22 cellular contexts compared by ENCODE assay signal in genomic region chr3:66198437-66199088, GRCh38. TPM values are rescaled to one million over a fixed set of nuclear protein-coding genes. Genes with fewer than 3 reads are reported as not detected.
DNase-seq lines count a peak whose midpoint lies in the region; ATAC-seq and TF ChIP-seq lines count a peak whose summit lies in the region.
"Had no signal": no experiment of that assay in that cellular context is flagged by ENCODE, and none has a peak within 500 bp of the region (broad histone marks: within the 10 kb centered on the region; RNA-seq: fewer than 3 reads in every experiment).

No MANE protein-coding gene starts in this region.

- no peak for TF ChIP-seq CTCF in HEK293 (tag by site-specific recombination; IDR thresholded peaks at IDR 0.05)

- ATAC-seq in central memory CD8-positive, alpha-beta T cell (replicated peaks; ENCODE audit: extremely low read depth, poor library complexity, severe bottlenecking), result peak; percentile 19
- peak; percentile 18 for ATAC-seq in naive thymus-derived CD4-positive, alpha-beta T cell
- peak; percentile 14 for ATAC-seq in stimulated activated naive B cell treated with anti-CD40 and anti-IgM and Interleukin-4, amounts not matched to agents 10 μg/mL and 1 μg/mL and 100 μg/mL, for 72 hours (replicated peaks)
- no peak for ATAC-seq in HG02678 (IDR thresholded peaks at IDR 0.05; ENCODE audit: unreplicated experiment)
- ATAC-seq: A549; CD8-positive, alpha-beta T cell; Panc1 had no signal

- CTCF ChIA-PET in HEK293 (lab: Yijun Ruan, JAX), result no interaction called here
- CTCF ChIA-PET in naive thymus-derived CD4-positive, alpha-beta T cell (lab: Charles Lee), result no interaction called here

- no peaks in the 10 kb centered on the region for H3K9me3 ChIP-seq in HEK293 (ENCODE audit: control insufficient read depth, insufficient read depth, low read depth, low read length)
- no peaks in the 10 kb centered on the region for H3K9me3 ChIP-seq in naive thymus-derived CD4-positive, alpha-beta T cell (ENCODE audit: control insufficient read depth in 2 of 3, low read length in 3 of 3)
- H3K9me3 ChIP-seq: A549; BLaER1 treated with 17β-estradiol and CSF1 and Interleukin-3, amounts not matched to agents 10 nM and 100 nM; Caco-2 had no signal

- no peaks in the 10 kb centered on the region for H3K36me3 Mint-ChIP-seq in central memory CD8-positive, alpha-beta T cell (ENCODE audit: insufficient read depth)
- H3K36me3 Mint-ChIP-seq in naive thymus-derived CD4-positive, alpha-beta T cell, result no peaks in the 10 kb centered on the region
- H3K36me3 Mint-ChIP-seq in stimulated activated naive B cell treated with anti-CD40 and anti-IgM and Interleukin-4, amounts not matched to agents 10 μg/mL and 1 μg/mL and 100 μg/mL, for 72 hours, result no peaks in the 10 kb centered on the region
- H3K36me3 Mint-ChIP-seq: CD8-positive, alpha-beta T cell had no signal

- no peaks in the 10 kb centered on the region for H3K9me3 Mint-ChIP-seq in central memory CD8-positive, alpha-beta T cell
- peaks cover 0 to 1% (median 0%) of the 10 kb centered on the region in 11 donors for H3K9me3 Mint-ChIP-seq in naive thymus-derived CD4-positive, alpha-beta T cell
- no peaks in the 10 kb centered on the region for H3K9me3 Mint-ChIP-seq in stimulated activated naive B cell treated with anti-CD40 and anti-IgM and Interleukin-4, amounts not matched to agents 10 μg/mL and 1 μg/mL and 100 μg/mL, for 72 hours
- H3K9me3 Mint-ChIP-seq: CD8-positive, alpha-beta T cell had no signal

- H3K4me3 ChIP-seq in HEK293 (ENCODE audit: low read depth, low read length), result no peak overlapping the region
- no peak overlapping the region for H3K4me3 ChIP-seq in naive thymus-derived CD4-positive, alpha-beta T cell (ENCODE audit: low read length)
- H3K4me3 ChIP-seq: A549; BLaER1 treated with 17β-estradiol and CSF1 and Interleukin-3, amounts not matched to agents 10 nM and 100 nM had no signal

- intact Hi-C loops in naive thymus-derived CD4-positive, alpha-beta T cell (cut with micrococcal nuclease), result no loop called here

- no peaks in the 10 kb centered on the region for H3K4me1 Mint-ChIP-seq in central memory CD8-positive, alpha-beta T cell
- H3K4me1 Mint-ChIP-seq in naive thymus-derived CD4-positive, alpha-beta T cell, result peaks cover 0 to 4% (median 0%) of the 10 kb centered on the region in 7 donors
- no peaks in the 10 kb centered on the region for H3K4me1 Mint-ChIP-seq in stimulated activated naive B cell treated with anti-CD40 and anti-IgM and Interleukin-4, amounts not matched to agents 10 μg/mL and 1 μg/mL and 100 μg/mL, for 72 hours

- peaks cover 40% of the 10 kb centered on the region for H3K27me3 Mint-ChIP-seq in central memory CD8-positive, alpha-beta T cell
- H3K27me3 Mint-ChIP-seq in naive thymus-derived CD4-positive, alpha-beta T cell, result peaks cover 25 to 51% (median 39%) of the 10 kb centered on the region in 5 donors
- peaks cover 26 to 35% of the 10 kb centered on the region in 2 donors for H3K27me3 Mint-ChIP-seq in stimulated activated naive B cell treated with anti-CD40 and anti-IgM and Interleukin-4, amounts not matched to agents 10 μg/mL and 1 μg/mL and 100 μg/mL, for 72 hours

- H3K27ac ChIP-seq in HEK293 (ENCODE audit: extremely low read depth, low read depth, low read length), result no peak overlapping the region
- no peak overlapping the region for H3K27ac ChIP-seq in naive thymus-derived CD4-positive, alpha-beta T cell (ENCODE audit: low read depth, low read length)
- H3K27ac ChIP-seq: A549; BLaER1 treated with 17β-estradiol and CSF1 and Interleukin-3, amounts not matched to agents 10 nM and 100 nM; RWPE1 had no signal

- no peaks in the 10 kb centered on the region for H3K4me1 ChIP-seq in HEK293 (ENCODE audit: control insufficient read depth, insufficient read depth, low read length)
- no peaks in the 10 kb centered on the region for H3K4me1 ChIP-seq in naive thymus-derived CD4-positive, alpha-beta T cell (ENCODE audit: control insufficient read depth in 2 of 2, insufficient read depth in 2 of 2, low read length in 2 of 2)
- H3K4me1 ChIP-seq: A549; BLaER1 treated with 17β-estradiol and CSF1 and Interleukin-3, amounts not matched to agents 10 nM and 100 nM; Caco-2 had no signal

- DNase-seq in central memory CD8-positive, alpha-beta T cell (ENCODE audit: low spot score in 2 of 2), result no peak
- no peak for DNase-seq in naive thymus-derived CD4-positive, alpha-beta T cell
- DNase-seq in stimulated activated naive B cell treated with anti-CD40 and anti-IgM and Interleukin-4, amounts not matched to agents 10 μg/mL and 1 μg/mL and 100 μg/mL, for 72 hours, result no peak
- DNase-seq in NCI-H1930 (lab: John Stamatoyannopoulos, UW), result no peak
- DNase-seq in NCI-H524 treated with DMSO at 0.1 percent for 48 hours (lab: John Stamatoyannopoulos, UW), result no peak
- DNase-seq: AML-193; Caco-2; CD8-positive, alpha-beta T cell; DMS 273 treated with DMSO at 0.1 percent for 48 hours; DMS79; GF-D8; KG1; MM.1S; NCI-H2029 treated with DMSO at 0.1 percent for 48 hours; NCI-H69; SHP77 had no signal

- no peak overlapping the region for H3K4me3 Mint-ChIP-seq in central memory CD8-positive, alpha-beta T cell
- H3K4me3 Mint-ChIP-seq in naive thymus-derived CD4-positive, alpha-beta T cell, result no peak overlapping the region
- H3K4me3 Mint-ChIP-seq in stimulated activated naive B cell treated with anti-CD40 and anti-IgM and Interleukin-4, amounts not matched to agents 10 μg/mL and 1 μg/mL and 100 μg/mL, for 72 hours, result no peak overlapping the region
- H3K4me3 Mint-ChIP-seq: CD8-positive, alpha-beta T cell had no signal

- no peak overlapping the region for H3K27ac Mint-ChIP-seq in central memory CD8-positive, alpha-beta T cell (ENCODE audit: low read depth)
- peak overlapping the region in 1 of 9 donors; percentile 2 for H3K27ac Mint-ChIP-seq in naive thymus-derived CD4-positive, alpha-beta T cell
- no peak overlapping the region for H3K27ac Mint-ChIP-seq in stimulated activated naive B cell treated with anti-CD40 and anti-IgM and Interleukin-4, amounts not matched to agents 10 μg/mL and 1 μg/mL and 100 μg/mL, for 72 hours
- H3K27ac Mint-ChIP-seq: CD8-positive, alpha-beta T cell had no signal

- H3K27me3 ChIP-seq in naive thymus-derived CD4-positive, alpha-beta T cell (ENCODE audit: control insufficient read depth in 2 of 2, insufficient read depth in 2 of 2, low read length in 2 of 2), result no peaks in the 10 kb centered on the region
- H3K27me3 ChIP-seq: BLaER1 treated with 17β-estradiol and CSF1 and Interleukin-3, amounts not matched to agents 10 nM and 100 nM had no signal

- no peaks in the 10 kb centered on the region for H3K36me3 ChIP-seq in HEK293 (ENCODE audit: control insufficient read depth in 2 of 2, insufficient read depth in 1 of 2, low read length in 2 of 2)
- no peaks in the 10 kb centered on the region for H3K36me3 ChIP-seq in naive thymus-derived CD4-positive, alpha-beta T cell (ENCODE audit: control insufficient read depth in 2 of 3, insufficient read depth in 3 of 3, low read length in 3 of 3)
- H3K36me3 ChIP-seq: BLaER1 treated with 17β-estradiol and CSF1 and Interleukin-3, amounts not matched to agents 10 nM and 100 nM had no signal

- POLR2A ChIA-PET in HEK293 (lab: Yijun Ruan, JAX), result no interaction called here
- POLR2A ChIA-PET in naive thymus-derived CD4-positive, alpha-beta T cell (lab: Charles Lee), result no interaction called here

TF ChIP-seq in HEK293, 187 proteins besides CTCF, POLR2A, EP300 and RAD21:
- no peak for TF ChIP-seq ZXDB (tag by site-specific recombination; IDR thresholded peaks at IDR 0.05)
- TF ChIP-seq ZNF394 (tag by site-specific recombination; IDR thresholded peaks at IDR 0.05; ENCODE audit: borderline replicate concordance), result no peak
- TF ChIP-seq ZNF785 (tag by site-specific recombination; IDR thresholded peaks at IDR 0.05), result no peak
- no peak for TF ChIP-seq ZNF211 (tag by site-specific recombination; IDR thresholded peaks at IDR 0.05; ENCODE audit: low read depth)
- peak; percentile 95 for TF ChIP-seq BCL11B (tag by site-specific recombination; IDR thresholded peaks at IDR 0.05; ENCODE audit: low read depth)
- 0 out of 2 replicates have a peak, but pooled peaks have one; percentile 5 for TF ChIP-seq ZNF26 (tag by site-specific recombination; IDR thresholded peaks at IDR 0.05)
- no peak for TF ChIP-seq SP7 (tag by site-specific recombination; IDR thresholded peaks at IDR 0.05)
- TF ChIP-seq ZNF19 (tag by site-specific recombination; IDR thresholded peaks at IDR 0.05; ENCODE audit: low read depth), result no peak
- TF ChIP-seq ZNF510 (tag by site-specific recombination; IDR thresholded peaks at IDR 0.05; ENCODE audit: insufficient replicate concordance), result no peak
- TF ChIP-seq YY2 (tag by site-specific recombination; IDR thresholded peaks at IDR 0.05), result no peak
- TF ChIP-seq ZNF426 (tag by site-specific recombination; IDR thresholded peaks at IDR 0.05), result no peak
TF ChIP-seq in HEK293: peak in this region for 2.

RNA-seq across cellular contexts. Expression of gene SLC25A26, which starts 22.2 kb away (rescaled TPM):
- 10 to 100 TPM; 14.1 to 25.5 (median 17.9) TPM for total RNA-seq in naive thymus-derived CD4-positive, alpha-beta T cell
- 10 to 100 TPM; 44.8 to 51.3 TPM for polyA plus RNA-seq in naive thymus-derived CD4-positive, alpha-beta T cell
